16 cellular contexts compared by ENCODE assay signal in the genomic region with DNA sequence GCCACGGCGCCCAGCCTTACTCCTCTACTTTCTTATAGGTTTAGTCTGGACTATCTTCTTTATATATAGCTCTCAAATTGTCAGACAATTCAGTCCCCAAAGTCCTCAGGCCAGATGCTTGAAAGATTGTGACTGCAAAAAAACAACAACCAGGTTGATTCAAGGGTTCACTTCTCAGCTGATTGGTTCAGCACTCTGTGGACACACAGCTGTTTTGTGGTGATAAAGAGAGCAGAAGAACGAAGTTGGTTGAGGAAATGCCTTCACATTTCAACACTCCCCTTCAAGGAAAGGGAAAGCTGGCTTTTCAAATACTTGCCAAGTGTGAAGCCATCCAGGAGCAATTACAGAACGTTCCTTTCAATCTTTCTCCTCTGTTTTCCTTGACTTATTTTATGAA.
A peak's percentile ranks its signal among the peaks of the same experiment; 100 is the strongest.
DNase-seq lines count a peak whose midpoint lies in the region; ATAC-seq and TF ChIP-seq lines count a peak whose summit lies in the region.
"Had no signal": no experiment of that assay in that cellular context is flagged by ENCODE, and none has a peak within 500 bp of the region (broad histone marks: within the 10 kb centered on the region; RNA-seq: fewer than 3 reads in every experiment).

No MANE protein-coding gene starts in this region.

- H3K4me1 Mint-ChIP-seq in MCF 10A (ENCODE audit: insufficient read depth, unreplicated experiment) = no peaks in the 10 kb centered on the region
- H3K4me1 Mint-ChIP-seq: T-cell had no signal

- CTCF ChIA-PET in MCF 10A (lab: Yijun Ruan, JAX) = no interaction called here

- peak; percentile 77 for ATAC-seq in left lung
- ATAC-seq: activated naive CD4-positive, alpha-beta T cell treated with anti-CD3 and anti-CD28 coated beads, Interleukin-2, amount 50 U/mL, for 72 hours; stimulated activated naive B cell treated with anti-CD40 and anti-IgM and Interleukin-4, amounts not matched to agents 10 μg/mL and 1 μg/mL and 100 μg/mL, for 72 hours; T-cell had no signal

- no peaks in the 10 kb centered on the region for H3K36me3 Mint-ChIP-seq in MCF 10A (ENCODE audit: insufficient read depth, unreplicated experiment)
- H3K36me3 Mint-ChIP-seq: activated naive CD4-positive, alpha-beta T cell treated with anti-CD3 and anti-CD28 coated beads, Interleukin-2, amount 50 U/mL, for 72 hours; stimulated activated naive B cell treated with anti-CD40 and anti-IgM and Interleukin-4, amounts not matched to agents 10 μg/mL and 1 μg/mL and 100 μg/mL, for 72 hours; T-cell had no signal

- H3K36me3 ChIP-seq in breast epithelium (no peaks in the 10 kb centered on the region), left lung (no peaks in the 10 kb centered on the region)

- intact Hi-C loops in breast epithelium (cut with DNase I; ENCODE audit: low total_unique reads) = no loop called here
- intact Hi-C loops in MCF 10A (cut with micrococcal nuclease) = no loop called here
- intact Hi-C loops in left lung (cut with DNase I) = no loop called here

- no peaks in the 10 kb centered on the region for H3K27me3 Mint-ChIP-seq in MCF 10A (ENCODE audit: insufficient read depth, unreplicated experiment)

- H3K4me1 ChIP-seq in breast epithelium = peaks cover 0 to 10% of the 10 kb centered on the region in 2 donors
- H3K4me1 ChIP-seq in left lung = peaks cover 0 to 4% of the 10 kb centered on the region in 2 donors

- H3K27me3 ChIP-seq in breast epithelium (no peaks in the 10 kb centered on the region), left lung (no peaks in the 10 kb centered on the region)

- DNase-seq in breast epithelium (ENCODE audit: low spot score in 2 of 2) = no peak
- DNase-seq in MCF 10A (ENCODE audit: unreplicated experiment) = no peak
- DNase-seq in cardiac fibroblast (ENCODE audit: low read depth in 2 of 2) = peak; percentile 67 to 83
- DNase-seq in left lung = no peak
- DNase-seq in HuH-7 (ENCODE audit: low spot score) = no peak
- DNase-seq in SW480 (ENCODE audit: low spot score) = no peak
- DNase-seq in RKO (ENCODE audit: low spot score) = no peak
- no peak for DNase-seq in activated naive CD4-positive, alpha-beta T cell treated with Interleukin-2 at 50 U/mL for 16 hours
- DNase-seq: activated CD4-positive, alpha-beta T cell treated with anti-CD3 and anti-CD28 coated beads, Interleukin-2, amount 50 U/mL, for 4 hours; effector memory CD4-positive, alpha-beta T cell; NCI-H1048; NCI-H774; stimulated activated naive B cell treated with anti-CD40 and anti-IgM and Interleukin-4, amounts not matched to agents 10 μg/mL and 1 μg/mL and 100 μg/mL, for 72 hours; T-cell had no signal

- no peak overlapping the region for H3K4me3 Mint-ChIP-seq in MCF 10A (ENCODE audit: unreplicated experiment)
- H3K4me3 Mint-ChIP-seq: nephron; stimulated activated naive B cell treated with anti-CD40 and anti-IgM and Interleukin-4, amounts not matched to agents 10 μg/mL and 1 μg/mL and 100 μg/mL, for 72 hours; T-cell had no signal

- POLR2A ChIA-PET in MCF 10A (lab: Yijun Ruan, JAX) = interaction anchor here (1.1 to 1.2 kb wide), 2 partner anchors 9 to 101 kb away, joined by 3 to 4 read pairs; no protein-coding TSS in a partner anchor

- H3K9me3 Mint-ChIP-seq in MCF 10A (ENCODE audit: unreplicated experiment) = no peaks in the 10 kb centered on the region
- H3K9me3 Mint-ChIP-seq: activated naive CD4-positive, alpha-beta T cell treated with anti-CD3 and anti-CD28 coated beads, Interleukin-2, amount 50 U/mL, for 72 hours; nephron; stimulated activated naive B cell treated with anti-CD40 and anti-IgM and Interleukin-4, amounts not matched to agents 10 μg/mL and 1 μg/mL and 100 μg/mL, for 72 hours; T-cell had no signal

- H3K4me3 ChIP-seq in breast epithelium (no peak overlapping the region), cardiac fibroblast (replicated peaks in 1 of 2; ENCODE audit: low read depth in 2 of 2, low read length in 2 of 2) (no peak overlapping the region), left lung (no peak overlapping the region)

- no peak for TF ChIP-seq POLR2A in breast epithelium (IDR thresholded peaks at IDR 0.05)

- BruUV-seq in MCF 10A (replicated peaks; lab: Mats Ljungman, UMichigan) = no TSS peak

- TF ChIP-seq CTCF in breast epithelium (IDR thresholded peaks at IDR 0.05) = no peak
- TF ChIP-seq CTCF in MCF 10A (IDR thresholded peaks at IDR 0.05; ENCODE audit: unreplicated experiment) = no peak
- TF ChIP-seq CTCF in cardiac fibroblast (IDR thresholded peaks at IDR 0.05; ENCODE audit: low read depth, low read length) = no peak
- TF ChIP-seq CTCF in left lung (IDR thresholded peaks at IDR 0.05) = no peak

- H3K27ac Mint-ChIP-seq in MCF 10A (ENCODE audit: low read depth, unreplicated experiment) = no peak overlapping the region
- H3K27ac Mint-ChIP-seq: activated naive CD4-positive, alpha-beta T cell treated with anti-CD3 and anti-CD28 coated beads, Interleukin-2, amount 50 U/mL, for 72 hours; stimulated activated naive B cell treated with anti-CD40 and anti-IgM and Interleukin-4, amounts not matched to agents 10 μg/mL and 1 μg/mL and 100 μg/mL, for 72 hours; T-cell had no signal

- H3K9me3 ChIP-seq in breast epithelium (no peaks in the 10 kb centered on the region), left lung (no peaks in the 10 kb centered on the region)

- peak overlapping the region; percentile 27 to 69 for H3K27ac ChIP-seq in breast epithelium
- peak overlapping the region; percentile 2 to 26 for H3K27ac ChIP-seq in left lung

Comparison
In these comparisons a context has a peak if more than half of its experiments do, and no peak if none do; other contexts are left out.
1. DNase-seq: peak in cardiac fibroblast (2 of 2); none in breast epithelium (0 of 2), MCF 10A (single experiment), left lung (0 of 2), HuH-7 (single experiment), SW480 (single experiment), RKO (single experiment) and activated naive CD4-positive, alpha-beta T cell treated with Interleukin-2 at 50 U/mL for 16 hours (single experiment).